ENCODE assay signal across 28 cellular contexts in the genomic region with DNA sequence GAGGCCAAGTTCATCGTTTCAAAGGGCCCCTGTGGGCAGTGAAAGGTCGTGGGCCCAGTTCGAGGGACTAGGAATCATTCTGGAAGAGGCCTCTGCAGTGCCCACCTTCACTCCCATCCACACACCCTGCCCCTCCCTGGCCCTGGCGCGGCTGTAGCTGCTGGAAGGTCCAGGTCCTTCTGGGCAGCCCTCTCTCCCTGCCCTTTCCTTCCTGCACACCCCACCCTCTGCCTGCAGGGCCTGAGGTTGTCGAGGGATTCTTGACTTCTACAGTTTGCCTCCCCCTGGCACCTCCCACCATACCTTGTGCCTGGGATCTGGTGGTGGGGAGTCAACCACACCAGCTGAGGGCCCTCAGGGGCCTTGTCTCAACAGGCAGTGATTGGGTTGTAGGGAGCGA. TPM values are rescaled to one million over a fixed set of nuclear protein-coding genes. Genes with fewer than 3 reads are reported as not detected.
"Had no signal": no experiment of that assay in that cellular context is flagged by ENCODE, and none has a peak within 500 bp of the region (broad histone marks: within the 10 kb centered on the region; RNA-seq: fewer than 3 reads in every experiment).

No MANE protein-coding gene starts in this region.

- H3K36me3 Mint-ChIP-seq: immature natural killer cell had no signal

- H3K9me3 Mint-ChIP-seq: activated CD4-positive, alpha-beta T cell treated with anti-CD3 and anti-CD28 coated beads, Interleukin-2, amount 10 ng/mL, durations not matched to agents 7 days and 5 days; activated CD8-positive, alpha-beta T cell treated with anti-CD3 and anti-CD28 coated beads for 36 hours; activated naive CD8-positive, alpha-beta T cell treated with anti-CD3 and anti-CD28 coated beads, Interleukin-2, amount 50 U/mL, for 24 hours; activated T-helper 1 cell treated with anti-CD3 and anti-CD28 coated beads, Interleukin-12 subunit alpha, Interleukin-12 subunit beta, Interleukin-2, Interleukin-4 antibody, amounts not matched to agents 30 ng/mL and 10 ng/mL and 1 ng/mL, durations not matched to agents 14 hours and 24 hours and 36 hours; dendritic cell treated with granulocyte-macrophage colony-stimulating factor and Interleukin-4, amounts not matched to agents 40 ng/mL and 50 ng/mL, for 4 days; immature natural killer cell; nephron; stimulated activated memory B cell treated with anti-CD40 and anti-IgM and Interleukin-4, amounts not matched to agents 10 μg/mL and 1 μg/mL and 100 μg/mL, for 72 hours had no signal

- DNase-seq: activated CD4-positive, alpha-beta T cell treated with anti-CD3 and anti-CD28 coated beads, Interleukin-2, amount 10 ng/mL, durations not matched to agents 7 days and 5 days; activated CD8-positive, alpha-beta T cell treated with anti-CD3 and anti-CD28 coated beads for 36 hours; activated gamma-delta T cell; activated naive CD4-positive, alpha-beta T cell treated with anti-CD3 and anti-CD28 coated beads, Interleukin-2, amount 50 U/mL, for 16 hours; activated naive CD8-positive, alpha-beta T cell treated with anti-CD3 and anti-CD28 coated beads, Interleukin-2, amount 50 U/mL, for 24 hours; anterior cingulate cortex; body of pancreas; effector CD4-positive, alpha-beta T cell; erythroblast; foreskin fibroblast; immature natural killer cell; left ventricle myocardium inferior; occipital lobe; sigmoid colon; stimulated activated CD4-positive, alpha-beta T cell treated with anti-CD3 and anti-CD28 coated beads, Interleukin-15, amount 100 ng/mL, for 24 hours; stomach; transverse colon; uterus had no signal

- H3K9me3 ChIP-seq: body of pancreas, left ventricle myocardium inferior, sigmoid colon, stomach, suprapubic skin, transverse colon, uterus had no signal

- H3K27ac ChIP-seq: body of pancreas, left ventricle myocardium inferior, sigmoid colon, stomach, suprapubic skin, transverse colon, uterus had no signal

- H3K4me1 Mint-ChIP-seq: activated CD4-positive, alpha-beta T cell treated with anti-CD3 and anti-CD28 coated beads, Interleukin-2, amount 10 ng/mL, durations not matched to agents 7 days and 5 days; activated naive CD8-positive, alpha-beta T cell treated with anti-CD3 and anti-CD28 coated beads, Interleukin-2, amount 50 U/mL, for 24 hours; immature natural killer cell had no signal

- H3K4me3 Mint-ChIP-seq: activated CD4-positive, alpha-beta T cell treated with anti-CD3 and anti-CD28 coated beads, Interleukin-2, amount 10 ng/mL, durations not matched to agents 7 days and 5 days; activated CD8-positive, alpha-beta T cell treated with anti-CD3 and anti-CD28 coated beads for 36 hours; activated naive CD8-positive, alpha-beta T cell treated with anti-CD3 and anti-CD28 coated beads, Interleukin-2, amount 50 U/mL, for 24 hours; activated T-helper 1 cell treated with anti-CD3 and anti-CD28 coated beads, Interleukin-12 subunit alpha, Interleukin-12 subunit beta, Interleukin-2, Interleukin-4 antibody, amounts not matched to agents 30 ng/mL and 10 ng/mL and 1 ng/mL, durations not matched to agents 14 hours and 24 hours and 36 hours; dendritic cell treated with granulocyte-macrophage colony-stimulating factor and Interleukin-4, amounts not matched to agents 40 ng/mL and 50 ng/mL, for 4 days; immature natural killer cell; nephron; stimulated activated memory B cell treated with anti-CD40 and anti-IgM and Interleukin-4, amounts not matched to agents 10 μg/mL and 1 μg/mL and 100 μg/mL, for 72 hours had no signal

- H3K36me3 ChIP-seq: left ventricle myocardium inferior, sigmoid colon, stomach, suprapubic skin, transverse colon, uterus had no signal

- H3K27ac Mint-ChIP-seq: activated CD4-positive, alpha-beta T cell treated with anti-CD3 and anti-CD28 coated beads, Interleukin-2, amount 10 ng/mL, durations not matched to agents 7 days and 5 days; activated CD8-positive, alpha-beta T cell treated with anti-CD3 and anti-CD28 coated beads for 36 hours; activated naive CD8-positive, alpha-beta T cell treated with anti-CD3 and anti-CD28 coated beads, Interleukin-2, amount 50 U/mL, for 24 hours; activated T-helper 1 cell treated with anti-CD3 and anti-CD28 coated beads, Interleukin-12 subunit alpha, Interleukin-12 subunit beta, Interleukin-2, Interleukin-4 antibody, amounts not matched to agents 30 ng/mL and 10 ng/mL and 1 ng/mL, durations not matched to agents 14 hours and 24 hours and 36 hours; dendritic cell treated with granulocyte-macrophage colony-stimulating factor and Interleukin-4, amounts not matched to agents 40 ng/mL and 50 ng/mL, for 4 days; immature natural killer cell; stimulated activated memory B cell treated with anti-CD40 and anti-IgM and Interleukin-4, amounts not matched to agents 10 μg/mL and 1 μg/mL and 100 μg/mL, for 72 hours had no signal

- H3K27me3 ChIP-seq: body of pancreas had no signal

- H3K4me1 ChIP-seq: body of pancreas, left ventricle myocardium inferior, sigmoid colon, stomach, suprapubic skin, transverse colon, uterus had no signal

- H3K4me3 ChIP-seq: body of pancreas, left ventricle myocardium inferior, sigmoid colon, smooth muscle cell, stomach, suprapubic skin, transverse colon, uterus had no signal

- ATAC-seq: activated CD4-positive, CD25-positive, alpha-beta regulatory T cell treated with anti-CD3 and anti-CD28 coated beads, Interleukin-2, amount 50 U/mL, for 24 hours; activated CD8-positive, alpha-beta T cell treated with anti-CD3 and anti-CD28 coated beads for 36 hours; activated naive CD8-positive, alpha-beta T cell treated with anti-CD3 and anti-CD28 coated beads, Interleukin-2, amount 50 U/mL, for 24 hours; body of pancreas; stimulated activated memory B cell treated with anti-CD40 and anti-IgM and Interleukin-4, amounts not matched to agents 10 μg/mL and 1 μg/mL and 100 μg/mL, for 72 hours had no signal

RNA-seq across cellular contexts. Expression of a gene that starts 4.5 kb away (rescaled TPM):
- total RNA-seq: activated CD4-positive, alpha-beta T cell treated with anti-CD3 and anti-CD28 coated beads, Interleukin-2, amount 10 ng/mL, durations not matched to agents 7 days and 5 days; activated CD8-positive, alpha-beta T cell treated with anti-CD3 and anti-CD28 coated beads for 36 hours; activated T-helper 1 cell treated with anti-CD3 and anti-CD28 coated beads, Interleukin-12 subunit alpha, Interleukin-12 subunit beta, Interleukin-2, Interleukin-4 antibody, amounts not matched to agents 30 ng/mL and 10 ng/mL and 1 ng/mL, durations not matched to agents 14 hours and 24 hours and 36 hours; cardiac septum; fibroblast of lung; T-helper 2 cell treated with Interferon-gamma antibody and Interleukin-4, amounts not matched to agents 100 ng/mL and 5 ng/mL, for 36 hours had no signal
- polyA plus RNA-seq: fibroblast of lung, immature natural killer cell, smooth muscle cell had no signal

RNA-seq across cellular contexts. Expression of a gene that starts 52.3 kb away (rescaled TPM):
- total RNA-seq: activated CD4-positive, alpha-beta T cell treated with anti-CD3 and anti-CD28 coated beads, Interleukin-2, amount 10 ng/mL, durations not matched to agents 7 days and 5 days; activated CD8-positive, alpha-beta T cell treated with anti-CD3 and anti-CD28 coated beads for 36 hours; activated T-helper 1 cell treated with anti-CD3 and anti-CD28 coated beads, Interleukin-12 subunit alpha, Interleukin-12 subunit beta, Interleukin-2, Interleukin-4 antibody, amounts not matched to agents 30 ng/mL and 10 ng/mL and 1 ng/mL, durations not matched to agents 14 hours and 24 hours and 36 hours; body of pancreas; cardiac septum; fibroblast of lung; left ventricle myocardium inferior; occipital lobe; sigmoid colon; smooth muscle cell; stomach; suprapubic skin; T-helper 2 cell treated with Interferon-gamma antibody and Interleukin-4, amounts not matched to agents 100 ng/mL and 5 ng/mL, for 36 hours; transverse colon; uterus had no signal
- polyA plus RNA-seq: fibroblast of lung, immature natural killer cell, sigmoid colon, smooth muscle cell, stomach had no signal
